In the genomic region with DNA sequence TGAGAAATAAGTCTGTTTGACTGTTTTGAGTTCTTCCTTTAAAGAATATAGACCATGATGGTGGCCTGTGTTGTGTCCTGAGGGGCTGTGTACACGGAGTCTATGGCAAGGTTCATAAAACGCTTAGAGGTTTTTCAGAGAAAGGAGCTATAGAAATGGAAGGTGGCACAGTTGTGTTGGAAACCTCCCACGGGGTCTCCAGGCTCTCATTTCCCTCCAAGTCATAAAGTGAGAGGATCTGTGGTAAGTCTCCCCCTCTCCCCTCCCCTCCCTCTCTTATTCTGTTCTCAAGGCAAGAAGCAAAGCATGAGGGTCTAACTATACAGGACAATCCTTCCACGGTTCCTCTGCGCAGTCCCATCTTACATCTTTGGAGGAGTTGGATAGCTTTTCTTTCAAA, we compare ENCODE assay signal across 3 cellular contexts.
"Had no signal": no experiment of that assay in that cellular context is flagged by ENCODE, and none has a peak within 500 bp of the region (broad histone marks: within the 10 kb centered on the region; RNA-seq: fewer than 3 reads in every experiment).

No MANE protein-coding gene starts in this region.

- ATAC-seq: GM12878 had no signal

- DNase-seq: GDM1, GF-D8 had no signal

- H3K4me3 ChIP-seq: GM12878 had no signal
